ENCODE assay signal across 10 cellular contexts in genomic region chr5:123438902-123439301, GRCh38. TPM values are rescaled to one million over a fixed set of nuclear protein-coding genes. Genes with fewer than 3 reads are reported as not detected.
DNase-seq lines count a peak whose midpoint lies in the region; ATAC-seq, FAIRE-seq and TF ChIP-seq lines count a peak whose summit lies in the region.
"Had no signal": no experiment of that assay in that cellular context is flagged by ENCODE, and none has a peak within 500 bp of the region (broad histone marks: within the 10 kb centered on the region; RNA-seq: fewer than 3 reads in every experiment).

No MANE protein-coding gene starts in this region.

- peaks cover 0 to 5% of the 10 kb centered on the region in 2 donors for H3K4me1 Mint-ChIP-seq in effector memory CD8-positive, alpha-beta T cell (ENCODE audit: low read depth in 2 of 2)

- in situ Hi-C loops in GM13976 (cut with MboI; ENCODE audit: low sequenced_read_pairs, unreplicated experiment), result no loop called here

- TF ChIP-seq CTCF in C4-2B (conservative IDR thresholded peaks at IDR 0.05) (no peak), GM20000 (IDR thresholded peaks at IDR 0.05; ENCODE audit: extremely low read depth, missing control alignments) (no peak), GM13976 (IDR thresholded peaks at IDR 0.05; ENCODE audit: borderline replicate concordance, control extremely low read depth, extremely low read depth, insufficient read depth, missing control alignments) (no peak)

- no peaks in the 10 kb centered on the region for H3K36me3 Mint-ChIP-seq in effector memory CD8-positive, alpha-beta T cell (ENCODE audit: insufficient read depth)

- no peaks in the 10 kb centered on the region for H3K36me3 ChIP-seq in aorta (ENCODE audit: control insufficient read depth in 1 of 2, insufficient read depth in 2 of 2, low read length in 1 of 2)
- H3K36me3 ChIP-seq: neutrophil had no signal

- intact Hi-C loops in aorta (cut with DNase I), result no loop called here

- no peaks in the 10 kb centered on the region for H3K4me1 ChIP-seq in aorta (ENCODE audit: control insufficient read depth in 1 of 2, insufficient read depth in 2 of 2, low read length in 2 of 2)

- ATAC-seq in effector memory CD8-positive, alpha-beta T cell (replicated peaks), result peak; percentile 46
- ATAC-seq in GM19023 (IDR thresholded peaks at IDR 0.05; ENCODE audit: unreplicated experiment) (no peak), aorta (ENCODE audit: low FRiP score) (no peak)

- H3K27me3 ChIP-seq in aorta (ENCODE audit: control insufficient read depth in 1 of 2, insufficient read depth in 2 of 2, low read length in 1 of 2), result no peaks in the 10 kb centered on the region
- H3K27me3 ChIP-seq: neutrophil had no signal

- H3K27ac ChIP-seq in C4-2B, result peak overlapping the region; percentile 39; the same call in 1 of the 2 replicates
- H3K27ac ChIP-seq in aorta (ENCODE audit: low read depth in 1 of 2, low read length in 2 of 2), result no peak overlapping the region
- H3K27ac ChIP-seq: neutrophil had no signal

- no peak overlapping the region for H3K4me3 ChIP-seq in aorta (ENCODE audit: low read length in 2 of 2)

- H3K9me3 ChIP-seq in aorta (ENCODE audit: control insufficient read depth, low read length), result no peaks in the 10 kb centered on the region
- H3K9me3 ChIP-seq: neutrophil had no signal

- no peaks in the 10 kb centered on the region for H3K9me3 Mint-ChIP-seq in effector memory CD8-positive, alpha-beta T cell

- no peak for TF ChIP-seq POLR2A in GM12892 (IDR thresholded peaks at IDR 0.05; ENCODE audit: low read depth, low read length)

- peak; percentile 61 for FAIRE-seq in GM12892 (lab: Jason Lieb, UNC)

- no peak for DNase-seq in GM12892 (ENCODE audit: insufficient read length)
- DNase-seq in NCI-H460 (ENCODE audit: extremely low read depth, low read depth), result peak; percentile 56
- DNase-seq in effector memory CD8-positive, alpha-beta T cell, result no peak
- DNase-seq in GM20000 (ENCODE audit: low spot score), result no peak
- DNase-seq in GM13976 (ENCODE audit: low spot score), result no peak
- no peak for DNase-seq in aorta
- DNase-seq: DND-41 had no signal

- no peak overlapping the region for H3K4me3 Mint-ChIP-seq in effector memory CD8-positive, alpha-beta T cell

- H3K27me3 Mint-ChIP-seq in effector memory CD8-positive, alpha-beta T cell, result no peaks in the 10 kb centered on the region

- 74 to 75% methylated on average over 5 of the region's 5 CpGs for WGBS in aorta, 2 donors

- H3K27ac Mint-ChIP-seq in effector memory CD8-positive, alpha-beta T cell, result peak overlapping the region in 1 of 2 donors; percentile 49

RNA-seq across cellular contexts. Expression of gene CEP120, which starts 15.7 kb away (rescaled TPM):
- polyA plus RNA-seq in GM12892 (2012; ENCODE audit: missing spikeins), result 10.5 TPM
- 33.6 and 37.0 TPM in 2 replicates for total RNA-seq in NCI-H460 (2014; rRNA removed; shearing (Covaris generic))
- 23.2 and 31.8 TPM in 2 replicates for polyA plus RNA-seq in NCI-H460 (2014; cell fraction: nucleus; rRNA removed)
- total RNA-seq in aorta, result 10 to 100 TPM; 19.4 to 24.2 TPM
- 10 to 100 TPM in 1 of 2 donors, 1 to 10 TPM in 1; 7.1 to 10.5 TPM for polyA plus RNA-seq in aorta
